Comparison of ENCODE assay signal across 17 cellular contexts in the genomic region with DNA sequence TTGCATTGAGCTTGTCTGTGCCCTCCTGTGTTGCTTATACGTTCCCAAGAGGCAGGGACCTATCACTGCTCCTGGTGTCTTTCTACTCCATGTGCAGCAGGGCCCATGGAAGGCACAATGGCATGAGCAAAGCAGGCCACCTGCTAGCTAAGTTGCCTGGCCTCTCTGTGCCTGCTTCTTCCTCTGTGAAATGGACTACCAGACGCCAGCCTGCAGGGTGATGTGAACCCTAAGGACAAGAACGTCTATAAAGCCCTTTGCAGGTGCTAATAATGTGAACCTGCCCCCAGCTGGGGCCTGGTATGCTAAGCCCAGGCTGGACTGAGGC. TPM values are rescaled to one million over a fixed set of nuclear protein-coding genes. Genes with fewer than 3 reads are reported as not detected.
DNase-seq lines count a peak whose midpoint lies in the region; FAIRE-seq and TF ChIP-seq lines count a peak whose summit lies in the region.
"Had no signal": no experiment of that assay in that cellular context is flagged by ENCODE, and none has a peak within 500 bp of the region (broad histone marks: within the 10 kb centered on the region; RNA-seq: fewer than 3 reads in every experiment).

No MANE protein-coding gene starts in this region.

- no peaks in the 10 kb centered on the region for H3K27me3 ChIP-seq in endodermal cell (ENCODE audit: control insufficient read depth, insufficient read depth, low read length, poor library complexity, severe bottlenecking)
- H3K27me3 ChIP-seq in small intestine (ENCODE audit: control insufficient read depth in 2 of 2, insufficient read depth in 2 of 2, low read length in 2 of 2) = no peaks in the 10 kb centered on the region
- H3K27me3 ChIP-seq in SK-N-SH (ENCODE audit: insufficient read depth) = no peaks in the 10 kb centered on the region

- H3K27ac ChIP-seq in endodermal cell (ENCODE audit: low read depth, low read length) (no peak overlapping the region), small intestine (ENCODE audit: low read depth in 1 of 2, low read length in 1 of 2) (peak overlapping the region; percentile 92 to 99), SK-N-SH (ENCODE audit: low read depth in 2 of 2, low read length in 1 of 2) (no peak overlapping the region; a peak in 1 of 4 replicates)

- FAIRE-seq in small intestine (lab: Jason Lieb, UNC) = no peak

- H3K27ac Mint-ChIP-seq in activated naive CD4-positive, alpha-beta T cell treated with anti-CD3 and anti-CD28 coated beads, Interleukin-2, amount 10 ng/mL, durations not matched to agents 7 days and 5 days = peak overlapping the region; percentile 21
- H3K27ac Mint-ChIP-seq in activated naive CD4-positive, alpha-beta T cell treated with anti-CD3 and anti-CD28 coated beads for 36 hours = no peak overlapping the region
- H3K27ac Mint-ChIP-seq in IgD-negative memory B cell = peak overlapping the region in 2 of 3 donors; percentile 62 to 69
- peak overlapping the region; percentile 46 for H3K27ac Mint-ChIP-seq in endodermal cell
- H3K27ac Mint-ChIP-seq: nephron had no signal

- H3K36me3 Mint-ChIP-seq in activated naive CD4-positive, alpha-beta T cell treated with anti-CD3 and anti-CD28 coated beads, Interleukin-2, amount 10 ng/mL, durations not matched to agents 7 days and 5 days = peaks cover 40% of the 10 kb centered on the region
- peaks cover 20% of the 10 kb centered on the region for H3K36me3 Mint-ChIP-seq in activated naive CD4-positive, alpha-beta T cell treated with anti-CD3 and anti-CD28 coated beads for 36 hours (ENCODE audit: low read depth)
- H3K36me3 Mint-ChIP-seq in IgD-negative memory B cell (peaks cover 2% of the 10 kb centered on the region), endodermal cell (ENCODE audit: low read depth) (peaks cover 31% of the 10 kb centered on the region)

- H3K79me2 ChIP-seq in SK-N-SH (ENCODE audit: insufficient read depth) = peaks cover 61% of the 10 kb centered on the region

- CTCF ChIA-PET in activated naive CD4-positive, alpha-beta T cell treated with anti-CD3 and anti-CD28 coated beads, Interleukin-2, amount 10 ng/mL, durations not matched to agents 7 days and 5 days (lab: Charles Lee) = no interaction called here
- CTCF ChIA-PET in activated naive CD4-positive, alpha-beta T cell treated with anti-CD3 and anti-CD28 coated beads for 36 hours (lab: Charles Lee) = interaction anchor here (0.6 kb wide), 1 partner anchor 14 kb away, joined by 3 read pairs; no protein-coding TSS in a partner anchor
- CTCF ChIA-PET in SK-N-SH (lab: Yijun Ruan, JAX) = interaction anchor here (1.2 kb wide), 1 partner anchor 29 kb away, joined by 4 read pairs; no protein-coding TSS in a partner anchor

- peaks cover 22% of the 10 kb centered on the region for H3K36me3 ChIP-seq in endodermal cell (ENCODE audit: control insufficient read depth, insufficient read depth, low read length)
- H3K36me3 ChIP-seq in small intestine (ENCODE audit: control insufficient read depth in 2 of 2, insufficient read depth in 2 of 2, low read length in 2 of 2) = peaks cover 23 to 24% of the 10 kb centered on the region in 2 donors
- H3K36me3 ChIP-seq in SK-N-SH (replicated peaks in 1 of 2; ENCODE audit: control insufficient read depth in 1 of 2, insufficient read depth in 2 of 2, low read length in 1 of 2) = peaks cover 0 to 31% of the 10 kb centered on the region in 2 experiments

- H3F3A ChIP-seq in SK-N-SH (replicated peaks; ENCODE audit: insufficient read depth) = no peaks in the 10 kb centered on the region

- H2AFZ ChIP-seq in SK-N-SH (ENCODE audit: low read depth) = no peak overlapping the region

- H3K27me3 Mint-ChIP-seq in activated naive CD4-positive, alpha-beta T cell treated with anti-CD3 and anti-CD28 coated beads, Interleukin-2, amount 10 ng/mL, durations not matched to agents 7 days and 5 days = no peaks in the 10 kb centered on the region
- no peaks in the 10 kb centered on the region for H3K27me3 Mint-ChIP-seq in activated naive CD4-positive, alpha-beta T cell treated with anti-CD3 and anti-CD28 coated beads for 36 hours (ENCODE audit: low read depth)
- H3K27me3 Mint-ChIP-seq in IgD-negative memory B cell (no peaks in the 10 kb centered on the region), endodermal cell (ENCODE audit: insufficient read depth) (no peaks in the 10 kb centered on the region)
- H3K27me3 Mint-ChIP-seq: activated naive CD8-positive, alpha-beta T cell treated with anti-CD3 and anti-CD28 coated beads for 36 hours had no signal

- TF ChIP-seq RAD21 in SK-N-SH (IDR thresholded peaks at IDR 0.05; ENCODE audit: low read length) = no peak

- TF ChIP-seq CTCF in endodermal cell (conservative IDR thresholded peaks at IDR 0.05) = no peak
- TF ChIP-seq CTCF in SK-N-SH (IDR thresholded peaks at IDR 0.05) = no peak

- intact Hi-C loops in activated naive CD4-positive, alpha-beta T cell treated with anti-CD3 and anti-CD28 coated beads for 36 hours (cut with micrococcal nuclease) = no loop called here

- peaks cover 17% of the 10 kb centered on the region; the same call in 1 of the 2 replicates for H4K20me1 ChIP-seq in SK-N-SH (ENCODE audit: insufficient read depth)

- WGBS in endodermal cell (ENCODE audit: insufficient coverage in 1 of 2, insufficient read length in 1 of 2), 2 experiments = 92 to 96% methylated on average over 2 to 3 of the region's 3 CpGs
- WGBS in small intestine, 3 donors = 47 to 63% (median 52%) methylated on average over 3 of the region's 3 CpGs
- 90% methylated on average over 3 of the region's 3 CpGs for WGBS in SK-N-SH (ENCODE audit: low lambda C conversion rate)

- POLR2A ChIA-PET in SK-N-SH (lab: Yijun Ruan, JAX) = no interaction called here

- no peak overlapping the region for H3K4me3 Mint-ChIP-seq in activated naive CD4-positive, alpha-beta T cell treated with anti-CD3 and anti-CD28 coated beads, Interleukin-2, amount 10 ng/mL, durations not matched to agents 7 days and 5 days
- H3K4me3 Mint-ChIP-seq in activated naive CD4-positive, alpha-beta T cell treated with anti-CD3 and anti-CD28 coated beads for 36 hours = no peak overlapping the region
- H3K4me3 Mint-ChIP-seq in IgD-negative memory B cell = peak overlapping the region in 3 of 4 donors; percentile 85 to 98 (median 89)
- no peak overlapping the region for H3K4me3 Mint-ChIP-seq in endodermal cell
- H3K4me3 Mint-ChIP-seq: activated naive CD8-positive, alpha-beta T cell treated with anti-CD3 and anti-CD28 coated beads for 36 hours; nephron had no signal

- H3K4me1 Mint-ChIP-seq in activated naive CD4-positive, alpha-beta T cell treated with anti-CD3 and anti-CD28 coated beads, Interleukin-2, amount 10 ng/mL, durations not matched to agents 7 days and 5 days = peaks cover 37% of the 10 kb centered on the region
- H3K4me1 Mint-ChIP-seq in activated naive CD4-positive, alpha-beta T cell treated with anti-CD3 and anti-CD28 coated beads for 36 hours (ENCODE audit: low read depth) = peaks cover 15% of the 10 kb centered on the region
- H3K4me1 Mint-ChIP-seq in IgD-negative memory B cell = peaks cover 28 to 43% (median 43%) of the 10 kb centered on the region in 3 donors
- peaks cover 15% of the 10 kb centered on the region for H3K4me1 Mint-ChIP-seq in endodermal cell

- H3K9me3 ChIP-seq in endodermal cell (ENCODE audit: control insufficient read depth, low read length) = no peaks in the 10 kb centered on the region
- H3K9me3 ChIP-seq in small intestine (ENCODE audit: control insufficient read depth, low read depth) = no peaks in the 10 kb centered on the region
- no peaks in the 10 kb centered on the region for H3K9me3 ChIP-seq in SK-N-SH

- no peak for DNase-seq in activated naive CD4-positive, alpha-beta T cell treated with anti-CD3 and anti-CD28 coated beads, Interleukin-2, amount 10 ng/mL, durations not matched to agents 7 days and 5 days
- no peak for DNase-seq in activated naive CD4-positive, alpha-beta T cell treated with anti-CD3 and anti-CD28 coated beads for 36 hours
- DNase-seq in endodermal cell (no peak), small intestine (no peak), SK-N-SH (no peak), NCI-H2196 (lab: John Stamatoyannopoulos, UW; ENCODE audit: unreplicated experiment) (no peak), NCI-H1436 (lab: John Stamatoyannopoulos, UW) (no peak)
- DNase-seq: activated naive CD8-positive, alpha-beta T cell treated with anti-CD3 and anti-CD28 coated beads for 36 hours; cerebellar nuclear complex; kidney glomerular epithelial cell; NCI-H2081 treated with DMSO at 0.1 percent for 48 hours; NCI-H82; SHP77 treated with DMSO at 0.1 percent for 48 hours had no signal

- H3K9ac ChIP-seq in endodermal cell (ENCODE audit: extremely low read depth, low read length, poor library complexity, severe bottlenecking) (no peak overlapping the region), SK-N-SH (no peak overlapping the region)

- H3K4me2 ChIP-seq in SK-N-SH = no peak overlapping the region

- H3K9me3 Mint-ChIP-seq in activated naive CD4-positive, alpha-beta T cell treated with anti-CD3 and anti-CD28 coated beads, Interleukin-2, amount 10 ng/mL, durations not matched to agents 7 days and 5 days = no peaks in the 10 kb centered on the region
- no peaks in the 10 kb centered on the region for H3K9me3 Mint-ChIP-seq in activated naive CD4-positive, alpha-beta T cell treated with anti-CD3 and anti-CD28 coated beads for 36 hours
- H3K9me3 Mint-ChIP-seq in IgD-negative memory B cell = no peaks in the 10 kb centered on the region
- no peaks in the 10 kb centered on the region for H3K9me3 Mint-ChIP-seq in endodermal cell
- H3K9me3 Mint-ChIP-seq: activated naive CD8-positive, alpha-beta T cell treated with anti-CD3 and anti-CD28 coated beads for 36 hours; nephron had no signal

- TF ChIP-seq EP300 in SK-N-SH (IDR thresholded peaks at IDR 0.05; ENCODE audit: borderline replicate concordance in 1 of 2, low read depth in 1 of 2, low read length in 1 of 2) = no peak

- no peaks in the 10 kb centered on the region for H3K4me1 ChIP-seq in endodermal cell (ENCODE audit: control insufficient read depth, insufficient read depth, low read length)
- peaks cover 17 to 18% of the 10 kb centered on the region in 2 donors for H3K4me1 ChIP-seq in small intestine (ENCODE audit: control insufficient read depth in 2 of 2, insufficient read depth in 1 of 2, low read depth in 1 of 2, low read length in 1 of 2)
- H3K4me1 ChIP-seq in SK-N-SH (ENCODE audit: control insufficient read depth in 1 of 2, insufficient read depth in 2 of 2, low read depth in 1 of 2, low read length in 1 of 2) = peaks cover 10 to 12% of the 10 kb centered on the region in 2 experiments; a peak in 2 of 4 replicates

- H3K4me3 ChIP-seq in endodermal cell (ENCODE audit: low read length) = no peak overlapping the region
- no peak overlapping the region for H3K4me3 ChIP-seq in small intestine (ENCODE audit: low read depth in 1 of 2, low read length in 2 of 2)
- H3K4me3 ChIP-seq in SK-N-SH (ENCODE audit: low read depth in 2 of 2, low read length in 1 of 2) = no peak overlapping the region
- H3K4me3 ChIP-seq: skin epidermis had no signal

- H3K9me2 ChIP-seq in SK-N-SH = no peaks in the 10 kb centered on the region

RNA-seq across cellular contexts. Expression of gene GUCD1, which starts 4.1 kb away (rescaled TPM):
- 10 to 100 TPM; 95.8 to 96.0 TPM for total RNA-seq in activated naive CD4-positive, alpha-beta T cell treated with anti-CD3 and anti-CD28 coated beads for 36 hours
- polyA plus RNA-seq in IgD-negative memory B cell (323 TPM), small intestine (100 to 1,000 TPM; 147 to 494 (median 469) TPM), SK-N-SH (2012; rRNA removed) (71.0 and 80.7 TPM in 2 replicates)
- total RNA-seq in endodermal cell = 10 to 100 TPM; 64.7 to 73.6 TPM
- 38.1 TPM for polyA plus RNA-seq in endodermal cell (2013, experiment 1 of 2)
- 44.2 TPM for polyA plus RNA-seq in endodermal cell (2013, experiment 2 of 2)
- 41.7 and 56.7 TPM in 2 replicates for polyA plus RNA-seq in SK-N-SH (2012; cell fraction: cytosol; rRNA removed)
- polyA plus RNA-seq in SK-N-SH (2012; cell fraction: nucleus; rRNA removed) = 80.2 and 104 TPM in 2 replicates

RNA-seq across cellular contexts. Expression of gene SNRPD3, which starts 4.9 kb away (rescaled TPM):
- total RNA-seq in activated naive CD4-positive, alpha-beta T cell treated with anti-CD3 and anti-CD28 coated beads for 36 hours = 100 to 1,000 TPM; 158 to 166 TPM
- polyA plus RNA-seq in IgD-negative memory B cell = 141 TPM
- 100 to 1,000 TPM; 158 to 180 TPM for total RNA-seq in endodermal cell
- 174 TPM for polyA plus RNA-seq in endodermal cell (2013, experiment 1 of 2)
- polyA plus RNA-seq in endodermal cell (2013, experiment 2 of 2) = 166 TPM
- 100 to 1,000 TPM; 150 to 162 (median 156) TPM for polyA plus RNA-seq in small intestine
- polyA plus RNA-seq in SK-N-SH (2012; rRNA removed) = 177 and 212 TPM in 2 replicates
- polyA plus RNA-seq in SK-N-SH (2012; cell fraction: cytosol; rRNA removed) = 176 and 201 TPM in 2 replicates
- 95.0 and 101 TPM in 2 replicates for polyA plus RNA-seq in SK-N-SH (2012; cell fraction: nucleus; rRNA removed)

RNA-seq across cellular contexts. Expression of gene LRRC75B, which starts 42.0 kb away (rescaled TPM):
- total RNA-seq in activated naive CD4-positive, alpha-beta T cell treated with anti-CD3 and anti-CD28 coated beads for 36 hours = under 1 TPM in 1 of 2 experiments, not detected in 1; 0.25 TPM
- polyA plus RNA-seq in IgD-negative memory B cell (0.63 TPM), small intestine (100 to 1,000 TPM in 2 of 3 donors, 10 to 100 TPM in 1; 15.5 to 123 (median 112) TPM), SK-N-SH (2012; rRNA removed) (11.0 and 12.3 TPM in 2 replicates)
- 10 to 100 TPM; 27.4 to 31.2 TPM for total RNA-seq in endodermal cell
- polyA plus RNA-seq in endodermal cell (2013, experiment 1 of 2) = 30.7 TPM
- 24.6 TPM for polyA plus RNA-seq in endodermal cell (2013, experiment 2 of 2)
- 3.1 and 5.2 TPM in 2 replicates for polyA plus RNA-seq in SK-N-SH (2012; cell fraction: cytosol; rRNA removed)
- 65.6 and 88.9 TPM in 2 replicates for polyA plus RNA-seq in SK-N-SH (2012; cell fraction: nucleus; rRNA removed)

RNA-seq across cellular contexts. Expression of gene GGT1, which starts 52.1 kb away (rescaled TPM):
- total RNA-seq in activated naive CD4-positive, alpha-beta T cell treated with anti-CD3 and anti-CD28 coated beads for 36 hours = 10 to 100 TPM; 15.5 to 16.1 TPM
- polyA plus RNA-seq in IgD-negative memory B cell (10.8 TPM), small intestine (100 to 1,000 TPM in 2 of 3 donors, 10 to 100 TPM in 1; 44.2 to 581 (median 219) TPM), SK-N-SH (2012; rRNA removed) (1.6 and 1.8 TPM in 2 replicates)
- total RNA-seq in endodermal cell = 10 to 100 TPM; 22.4 to 52.8 TPM
- polyA plus RNA-seq in endodermal cell (2013, experiment 1 of 2) = 6.2 TPM
- polyA plus RNA-seq in endodermal cell (2013, experiment 2 of 2) = 6.4 TPM
- polyA plus RNA-seq in SK-N-SH (2012; cell fraction: cytosol; rRNA removed) = 0.45 and 0.63 TPM in 2 replicates
- polyA plus RNA-seq in SK-N-SH (2012; cell fraction: nucleus; rRNA removed) = 7.0 and 9.8 TPM in 2 replicates

RNA-seq across cellular contexts. Expression of gene UPB1, which starts 55.7 kb away (rescaled TPM):
- under 1 TPM in 1 of 2 experiments, not detected in 1; 0.10 TPM for total RNA-seq in activated naive CD4-positive, alpha-beta T cell treated with anti-CD3 and anti-CD28 coated beads for 36 hours
- polyA plus RNA-seq in IgD-negative memory B cell (not detected), small intestine (1 to 10 TPM in 2 of 3 donors, under 1 TPM in 1; 0.12 to 4.3 (median 1.8) TPM), SK-N-SH (2012; rRNA removed) (0.30 and 0.49 TPM in 2 replicates)
- under 1 TPM in 1 of 2 donors, not detected in 1; 0.40 TPM for total RNA-seq in endodermal cell
- 0.14 TPM for polyA plus RNA-seq in endodermal cell (2013, experiment 1 of 2)
- 0.33 TPM for polyA plus RNA-seq in endodermal cell (2013, experiment 2 of 2)
- 0.14 and 0.20 TPM in 2 replicates for polyA plus RNA-seq in SK-N-SH (2012; cell fraction: cytosol; rRNA removed)
- 1.4 and 1.7 TPM in 2 replicates for polyA plus RNA-seq in SK-N-SH (2012; cell fraction: nucleus; rRNA removed)
- total RNA-seq: H4 had no signal

Comparison
In these comparisons a context has a peak if more than half of its experiments do, and no peak if none do; other contexts are left out.
1. H3K4me3 Mint-ChIP-seq: peak in IgD-negative memory B cell (3 of 4); none in activated naive CD4-positive, alpha-beta T cell treated with anti-CD3 and anti-CD28 coated beads, Interleukin-2, amount 10 ng/mL, durations not matched to agents 7 days and 5 days (single experiment), activated naive CD4-positive, alpha-beta T cell treated with anti-CD3 and anti-CD28 coated beads for 36 hours (single experiment) and endodermal cell (single experiment).
2. H3K27ac ChIP-seq: peak in small intestine (2 of 2); none in endodermal cell (single experiment) and SK-N-SH (0 of 2).